ENCODE assay signal across 23 cellular contexts in genomic region chr5:121424976-121425375, GRCh38.
"Had no signal": no experiment of that assay in that cellular context is flagged by ENCODE, and none has a peak within 500 bp of the region (broad histone marks: within the 10 kb centered on the region; RNA-seq: fewer than 3 reads in every experiment).

No MANE protein-coding gene starts in this region.

- H3K27me3 Mint-ChIP-seq: naive thymus-derived CD8-positive, alpha-beta T cell had no signal

- H3K4me3 ChIP-seq: colonic mucosa, gastroesophageal sphincter, left ventricle myocardium inferior, lung, ovary, smooth muscle cell, suprapubic skin, thyroid gland, upper lobe of right lung, vagina had no signal

- H3K9me3 Mint-ChIP-seq: endodermal cell, neural crest cell had no signal

- H3K4me1 ChIP-seq: colonic mucosa, gastroesophageal sphincter, left ventricle myocardium inferior, suprapubic skin, thyroid gland, upper lobe of right lung, vagina had no signal

- H3K27ac ChIP-seq: colonic mucosa, gastroesophageal sphincter, left ventricle myocardium inferior, ovary, suprapubic skin, thyroid gland, upper lobe of right lung, vagina had no signal

- H3K36me3 ChIP-seq: colonic mucosa, gastroesophageal sphincter, left ventricle myocardium inferior, ovary, suprapubic skin, thyroid gland, upper lobe of right lung, vagina had no signal

- H3K27me3 ChIP-seq: colonic mucosa, gastroesophageal sphincter, ovary, suprapubic skin, thyroid gland, upper lobe of right lung, vagina had no signal

- ATAC-seq: gastroesophageal sphincter; left cardiac atrium; naive thymus-derived CD8-positive, alpha-beta T cell; right cardiac atrium; stimulated activated effector memory CD8-positive, alpha-beta T cell treated with anti-CD3 and anti-CD28 coated beads, Interleukin-12 subunit alpha, Interleukin-12 subunit beta, amount 100 ng/mL, for 72 hours; stimulated activated naive CD8-positive, alpha-beta T cell treated with anti-CD3 and anti-CD28 coated beads, Interleukin-15, Interleukin-2, amounts not matched to agents 100 U/mL and 50 U/mL, for 24 hours; upper lobe of right lung had no signal

- H3K9me3 ChIP-seq: colonic mucosa, gastroesophageal sphincter, left ventricle myocardium inferior, ovary, suprapubic skin, thyroid gland, upper lobe of right lung, vagina had no signal

- DNase-seq: colonic mucosa; effector CD4-positive, alpha-beta T cell; endodermal cell; immature natural killer cell; kidney; left cardiac atrium; left ventricle myocardium inferior; mesenchymal stem cell; naive thymus-derived CD8-positive, alpha-beta T cell; nucleus accumbens; ovary; right cardiac atrium; stimulated activated CD4-positive, alpha-beta T cell treated with anti-CD3 and anti-CD28 coated beads, Interleukin-2, amount 100 ng/mL, for 48 hours; stimulated activated naive CD8-positive, alpha-beta T cell treated with anti-CD3 and anti-CD28 coated beads, Interleukin-15, Interleukin-2, amounts not matched to agents 100 U/mL and 50 U/mL, for 24 hours; thyroid gland; upper lobe of right lung had no signal

- H3K27ac Mint-ChIP-seq: endodermal cell; immature natural killer cell; naive thymus-derived CD8-positive, alpha-beta T cell; stimulated activated effector memory CD8-positive, alpha-beta T cell treated with anti-CD3 and anti-CD28 coated beads, Interleukin-12 subunit alpha, Interleukin-12 subunit beta, amount 100 ng/mL, for 72 hours had no signal

- H3K4me2 ChIP-seq: smooth muscle cell had no signal

- H3K4me3 Mint-ChIP-seq: endodermal cell; immature natural killer cell; naive thymus-derived CD8-positive, alpha-beta T cell; neural crest cell; stimulated activated effector memory CD8-positive, alpha-beta T cell treated with anti-CD3 and anti-CD28 coated beads, Interleukin-12 subunit alpha, Interleukin-12 subunit beta, amount 100 ng/mL, for 72 hours had no signal

- H3K36me3 Mint-ChIP-seq: immature natural killer cell; naive thymus-derived CD8-positive, alpha-beta T cell; stimulated activated effector memory CD8-positive, alpha-beta T cell treated with anti-CD3 and anti-CD28 coated beads, Interleukin-12 subunit alpha, Interleukin-12 subunit beta, amount 100 ng/mL, for 72 hours had no signal

- H3K4me1 Mint-ChIP-seq: endodermal cell; immature natural killer cell; naive thymus-derived CD8-positive, alpha-beta T cell; neural crest cell; stimulated activated effector memory CD8-positive, alpha-beta T cell treated with anti-CD3 and anti-CD28 coated beads, Interleukin-12 subunit alpha, Interleukin-12 subunit beta, amount 100 ng/mL, for 72 hours had no signal
